8 cellular contexts compared by ENCODE assay signal in genomic region chr16:2156025-2156848, GRCh38. TPM values are rescaled to one million over a fixed set of nuclear protein-coding genes. Genes with fewer than 3 reads are reported as not detected.
A peak's percentile ranks its signal among the peaks of the same experiment; 100 is the strongest.
DNase-seq lines count a peak whose midpoint lies in the region; ATAC-seq and TF ChIP-seq lines count a peak whose summit lies in the region.

No MANE protein-coding gene starts in this region.

- no peak overlapping the region for H2AFZ ChIP-seq in neural cell (ENCODE audit: low read depth, low read length)

- H3K4me1 ChIP-seq in heart left ventricle, result peaks cover 22 to 84% (median 63%) of the 10 kb centered on the region in 12 donors

- peak overlapping the region; percentile 97 for H3K4me3 Mint-ChIP-seq in T-helper 17 cell

- peaks cover 52% of the 10 kb centered on the region for H3K79me2 ChIP-seq in neural cell (replicated peaks; ENCODE audit: insufficient read depth, low read length)

- no peaks in the 10 kb centered on the region for H3K9me3 ChIP-seq in heart left ventricle
- H3K9me3 ChIP-seq in T-helper 17 cell (ENCODE audit: control insufficient read depth, low read length, poor library complexity, severe bottlenecking), result no peaks in the 10 kb centered on the region
- H3K9me3 ChIP-seq in neural cell (ENCODE audit: low read length), result no peaks in the 10 kb centered on the region

- DNase-seq in heart left ventricle, result no peak
- DNase-seq in left cardiac atrium, result no peak
- DNase-seq in T-helper 17 cell, result no peak
- DNase-seq in epithelial cell of esophagus (ENCODE audit: low read depth), result peak; percentile 75
- DNase-seq in ureter (ENCODE audit: low spot score), result no peak
- no peak for DNase-seq in cerebellar nuclear complex (lab: John Stamatoyannopoulos, UW)

- H3K4me3 ChIP-seq in heart left ventricle, result peak overlapping the region; percentile 52 to 98 (median 80)
- H3K4me3 ChIP-seq in epithelial cell of esophagus (ENCODE audit: low read length), result peak overlapping the region; percentile 92
- H3K4me3 ChIP-seq in neural cell (ENCODE audit: low read length), result peak overlapping the region; percentile 85

- WGBS in heart left ventricle, 4 donors, result 8 to 10% (median 9%) methylated on average over 36 to 41 of the region's 41 CpGs

- TF ChIP-seq CTCF in heart left ventricle (IDR thresholded peaks at IDR 0.05), result no peak
- no peak for TF ChIP-seq CTCF in epithelial cell of esophagus (IDR thresholded peaks at IDR 0.05; ENCODE audit: insufficient read depth, low read depth, low read length, missing control alignments)
- TF ChIP-seq CTCF in neural cell (IDR thresholded peaks at IDR 0.05; ENCODE audit: poor library complexity, severe bottlenecking), result no peak

- H3K27me3 Mint-ChIP-seq in T-helper 17 cell, result no peaks in the 10 kb centered on the region

- peak overlapping the region; percentile 79 for H3K27ac Mint-ChIP-seq in T-helper 17 cell

- TF ChIP-seq POLR2A in heart left ventricle (IDR thresholded peaks at IDR 0.05), result no peak

- H3K36me3 ChIP-seq in heart left ventricle (peaks cover 0 to 18% (median 5%) of the 10 kb centered on the region in 9 donors), neural cell (ENCODE audit: insufficient read depth, low read length) (no peaks in the 10 kb centered on the region)

- H4K20me1 ChIP-seq in neural cell (ENCODE audit: insufficient read depth), result peaks cover 7% of the 10 kb centered on the region

- no peaks in the 10 kb centered on the region for H3K9me2 ChIP-seq in neural cell (ENCODE audit: insufficient read depth, low read length)

- ATAC-seq in heart left ventricle (no peak), left cardiac atrium (no peak), T-helper 17 cell (no peak), GM19324 (IDR thresholded peaks at IDR 0.05; ENCODE audit: low FRiP score, unreplicated experiment) (no peak)

- H3K4me1 Mint-ChIP-seq in T-helper 17 cell, result peaks cover 38% of the 10 kb centered on the region

- no peak for TF ChIP-seq EP300 in neural cell (conservative IDR thresholded peaks at IDR 0.05; ENCODE audit: poor library complexity, severe bottlenecking)

- H3K27ac ChIP-seq in heart left ventricle, result peak overlapping the region in 11 of 12 donors; percentile 20 to 91 (median 67)
- peak overlapping the region; percentile 67 for H3K27ac ChIP-seq in neural cell (ENCODE audit: low read length)

- TF ChIP-seq RAD21 in neural cell (conservative IDR thresholded peaks at IDR 0.05), result no peak

- peak overlapping the region; percentile 72 for H3K4me2 ChIP-seq in neural cell (ENCODE audit: low read length)

- H3K27me3 ChIP-seq in heart left ventricle (no peaks in the 10 kb centered on the region), neural cell (ENCODE audit: insufficient read depth, low read depth, low read length) (no peaks in the 10 kb centered on the region)

- H3K36me3 Mint-ChIP-seq in T-helper 17 cell (ENCODE audit: low read depth), result no peaks in the 10 kb centered on the region

- intact Hi-C loops in heart left ventricle (cut with DNase I), result loop anchor here in 5 of 10 donors (5.0 to 10.0 kb wide), 7 partner anchors 46 to 151 kb away; partner anchors contain the start of genes ECI1 (in 2 of the 5), BRICD5 (in 1 of the 5), MLST8 (in 1 of the 5) and PGP (in 1 of the 5)
- intact Hi-C loops in left cardiac atrium (cut with DNase I), result loop anchor here in 1 of 2 donors (5.0 kb wide), 1 partner anchor 56 kb away; the partner anchor contains the start of genes BRICD5 and PGP

- peak overlapping the region; percentile 82 for H3K9ac ChIP-seq in neural cell (ENCODE audit: low read length)

- no peaks in the 10 kb centered on the region for H3F3A ChIP-seq in neural cell (ENCODE audit: insufficient read depth, low read length, poor library complexity, severe bottlenecking)

TF ChIP-seq in neural cell, 6 proteins besides CTCF, POLR2A, EP300 and RAD21:
- TF ChIP-seq, protein P1, sequence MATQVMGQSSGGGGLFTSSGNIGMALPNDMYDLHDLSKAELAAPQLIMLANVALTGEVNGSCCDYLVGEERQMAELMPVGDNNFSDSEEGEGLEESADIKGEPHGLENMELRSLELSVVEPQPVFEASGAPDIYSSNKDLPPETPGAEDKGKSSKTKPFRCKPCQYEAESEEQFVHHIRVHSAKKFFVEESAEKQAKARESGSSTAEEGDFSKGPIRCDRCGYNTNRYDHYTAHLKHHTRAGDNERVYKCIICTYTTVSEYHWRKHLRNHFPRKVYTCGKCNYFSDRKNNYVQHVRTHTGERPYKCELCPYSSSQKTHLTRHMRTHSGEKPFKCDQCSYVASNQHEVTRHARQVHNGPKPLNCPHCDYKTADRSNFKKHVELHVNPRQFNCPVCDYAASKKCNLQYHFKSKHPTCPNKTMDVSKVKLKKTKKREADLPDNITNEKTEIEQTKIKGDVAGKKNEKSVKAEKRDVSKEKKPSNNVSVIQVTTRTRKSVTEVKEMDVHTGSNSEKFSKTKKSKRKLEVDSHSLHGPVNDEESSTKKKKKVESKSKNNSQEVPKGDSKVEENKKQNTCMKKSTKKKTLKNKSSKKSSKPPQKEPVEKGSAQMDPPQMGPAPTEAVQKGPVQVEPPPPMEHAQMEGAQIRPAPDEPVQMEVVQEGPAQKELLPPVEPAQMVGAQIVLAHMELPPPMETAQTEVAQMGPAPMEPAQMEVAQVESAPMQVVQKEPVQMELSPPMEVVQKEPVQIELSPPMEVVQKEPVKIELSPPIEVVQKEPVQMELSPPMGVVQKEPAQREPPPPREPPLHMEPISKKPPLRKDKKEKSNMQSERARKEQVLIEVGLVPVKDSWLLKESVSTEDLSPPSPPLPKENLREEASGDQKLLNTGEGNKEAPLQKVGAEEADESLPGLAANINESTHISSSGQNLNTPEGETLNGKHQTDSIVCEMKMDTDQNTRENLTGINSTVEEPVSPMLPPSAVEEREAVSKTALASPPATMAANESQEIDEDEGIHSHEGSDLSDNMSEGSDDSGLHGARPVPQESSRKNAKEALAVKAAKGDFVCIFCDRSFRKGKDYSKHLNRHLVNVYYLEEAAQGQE (IDR thresholded peaks at IDR 0.05; ENCODE audit: borderline replicate concordance), result peak; percentile 24
- TF ChIP-seq TAF1 (IDR thresholded peaks at IDR 0.05; ENCODE audit: low read depth) (no peak), SMC3 (conservative IDR thresholded peaks at IDR 0.05; ENCODE audit: poor library complexity) (no peak)

RNA-seq across cellular contexts. Expression of gene TRAF7, which starts 0.7 kb away (rescaled TPM):
- 10 to 100 TPM; 20.2 to 40.2 (median 27.0) TPM for total RNA-seq in heart left ventricle
- 10 to 100 TPM; 12.2 to 39.5 TPM for polyA plus RNA-seq in heart left ventricle
- 10 to 100 TPM; 31.1 to 34.9 TPM for total RNA-seq in left cardiac atrium
- 10 to 100 TPM; 32.4 to 35.0 TPM for total RNA-seq in T-helper 17 cell
- 30.9 and 42.5 TPM in 2 replicates for polyA plus RNA-seq in neural cell
- polyA minus RNA-seq in neural cell, result 38.0 and 46.0 TPM in 2 replicates
- total RNA-seq in ureter, result 76.2 TPM

RNA-seq across cellular contexts. Expression of gene RAB26, which starts 7.8 kb away (rescaled TPM):
- total RNA-seq in heart left ventricle (1 to 10 TPM in 4 of 9 donors, under 1 TPM in 5; 0.36 to 5.0 (median 0.75) TPM), left cardiac atrium (under 1 TPM; 0.81 to 0.88 TPM), T-helper 17 cell (under 1 TPM; 0.21 to 0.57 TPM), ureter (0.83 TPM)
- polyA plus RNA-seq in heart left ventricle (1 to 10 TPM in 1 of 2 donors, under 1 TPM in 1; 0.28 to 3.3 TPM), neural cell (2.7 and 4.9 TPM in 2 replicates)
- polyA minus RNA-seq in neural cell, result 0.58 and 0.97 TPM in 2 replicates

RNA-seq across cellular contexts. Expression of gene PKD1, which starts 20.5 kb away (rescaled TPM):
- total RNA-seq in heart left ventricle, result 100 to 1,000 TPM in 6 of 9 donors, 10 to 100 TPM in 3; 64.9 to 441 (median 110) TPM
- polyA plus RNA-seq in heart left ventricle, result 100 to 1,000 TPM in 1 of 2 donors, 10 to 100 TPM in 1; 90.6 to 105 TPM
- 100 to 1,000 TPM in 1 of 2 donors, 10 to 100 TPM in 1; 82.2 to 104 TPM for total RNA-seq in left cardiac atrium
- total RNA-seq in T-helper 17 cell, result 10 to 100 TPM; 86.6 to 88.9 TPM
- polyA plus RNA-seq in neural cell, result 176 and 232 TPM in 2 replicates
- polyA minus RNA-seq in neural cell, result 100 and 130 TPM in 2 replicates
- 165 TPM for total RNA-seq in ureter

RNA-seq across cellular contexts. Expression of gene CASKIN1, which starts 40.2 kb away (rescaled TPM):
- total RNA-seq in heart left ventricle, result 1 to 10 TPM in 8 of 9 donors, under 1 TPM in 1; 0.77 to 7.0 (median 2.1) TPM
- 1 to 10 TPM in 1 of 2 donors, under 1 TPM in 1; 0.37 to 4.0 TPM for polyA plus RNA-seq in heart left ventricle
- total RNA-seq in left cardiac atrium, result 1 to 10 TPM; 5.9 to 6.1 TPM
- under 1 TPM in 1 of 2 donors, not detected in 1; 0.05 TPM for total RNA-seq in T-helper 17 cell
- polyA plus RNA-seq in neural cell, result 10.3 and 12.3 TPM in 2 replicates
- polyA minus RNA-seq in neural cell, result 16.8 and 31.2 TPM in 2 replicates
- total RNA-seq in ureter, result 0.05 TPM

RNA-seq across cellular contexts. Expression of gene MLST8, which starts 49.0 kb away (rescaled TPM):
- total RNA-seq in heart left ventricle (10 to 100 TPM; 19.8 to 49.0 (median 22.8) TPM), left cardiac atrium (10 to 100 TPM; 24.9 to 26.9 TPM), T-helper 17 cell (10 to 100 TPM; 28.2 to 31.4 TPM), ureter (37.0 TPM)
- polyA plus RNA-seq in heart left ventricle (10 to 100 TPM; 28.5 to 42.3 TPM), neural cell (13.5 and 34.2 TPM in 2 replicates)
- polyA minus RNA-seq in neural cell, result 12.4 and 17.6 TPM in 2 replicates
